In genomic region chr1:206186826-206187225, GRCh38 we compare ENCODE assay signal across 6 cellular contexts. TPM values are rescaled to one million over a fixed set of nuclear protein-coding genes. Genes with fewer than 3 reads are reported as not detected.
A peak's percentile ranks its signal among the peaks of the same experiment; 100 is the strongest.
DNase-seq lines count a peak whose midpoint lies in the region; ATAC-seq, FAIRE-seq and TF ChIP-seq lines count a peak whose summit lies in the region.
"Not testable (repeated sequence)": the region's sequence is repeated elsewhere in the genome, so short reads cannot be mapped to it uniquely, and the experiment has no call there.

No MANE protein-coding gene starts in this region.

- not testable (repeated sequence) for H3K4me3 ChIP-seq in Panc1 (ENCODE audit: low read depth in 2 of 2, low read length in 2 of 2); K562

- ATAC-seq in Panc1, K562: not testable (repeated sequence)

- H4K20me1 ChIP-seq in K562 (replicated peaks; ENCODE audit: control insufficient read depth, insufficient read depth, low read length), result not testable (repeated sequence)

- H3K9ac ChIP-seq in K562 (ENCODE audit: insufficient read depth in 1 of 2, low read depth in 2 of 2, low read length in 2 of 2), result not testable (repeated sequence)

- in situ Hi-C loops in G401 (cut with HindIII; ENCODE audit: low sequenced_read_pairs); Panc1 (cut with HindIII; ENCODE audit: low pct_unique_long_range_greater_than_20kb, low sequenced_read_pairs); K562 (cut with MboI): not testable (repeated sequence)

- H3K9me1 ChIP-seq in K562 (ENCODE audit: control insufficient read depth, insufficient read depth, low read length), result not testable (repeated sequence)

- H3K36me3 ChIP-seq in Panc1 (ENCODE audit: control insufficient read depth, insufficient read depth, low read length); K562 (ENCODE audit: control insufficient read depth, insufficient read depth, low read length): not testable (repeated sequence)

- BruUV-seq in Panc1 (replicated peaks; lab: Mats Ljungman, UMichigan) (TSS peak; percentile 78), K562 (replicated peaks; lab: Mats Ljungman, UMichigan) (TSS peak; percentile 61)

- POLR2A ChIA-PET in Panc1 (lab: Charles Lee); K562 (lab: Yijun Ruan, JAX): not testable (repeated sequence)

- TF ChIP-seq RAD21 in K562 (CRISPR knock-in tag; conservative IDR thresholded peaks at IDR 0.05 in 1 of 2, IDR thresholded peaks at IDR 0.05 in 1 of 2), result not testable (repeated sequence)

- H3K79me2 ChIP-seq in K562 (ENCODE audit: control insufficient read depth, insufficient read depth, low read length), result not testable (repeated sequence)

- CTCF ChIA-PET in Panc1 (lab: Charles Lee); K562 (lab: Yijun Ruan, JAX; ENCODE audit: low intra/inter-chr PET ratio): not testable (repeated sequence)

- WGBS in K562 (ENCODE audit: insufficient coverage, low coverage, missing lambda C conversion rate), result 83% methylated on average over 2 of the region's 4 CpGs

- intact Hi-C loops in Panc1 (cut with micrococcal nuclease; ENCODE audit: unreplicated experiment); K562 (cut with micrococcal nuclease): not testable (repeated sequence)

- not testable (repeated sequence) for FAIRE-seq in K562 (lab: Jason Lieb, UNC)

- H3K9me3 ChIP-seq in Panc1 (ENCODE audit: control insufficient read depth, insufficient read depth, low read depth, low read length); K562 (replicated peaks; ENCODE audit: control insufficient read depth, insufficient read depth, low read depth, low read length): not testable (repeated sequence)

- not testable (repeated sequence) for H3K4me1 ChIP-seq in Panc1 (ENCODE audit: control insufficient read depth, insufficient read depth, low read length); K562 (replicated peaks in 1 of 2; ENCODE audit: control insufficient read depth in 2 of 2, insufficient read depth in 2 of 2, low read length in 2 of 2)

- not testable (repeated sequence) for H2AFZ ChIP-seq in K562 (ENCODE audit: low read depth, low read length)

- DNase-seq in G401 (ENCODE audit: low spot score) (peak; percentile 8), NCI-H226 (peak; percentile 69), cerebellar cortex (ENCODE audit: low spot score) (peak; percentile 0), left kidney (ENCODE audit: low read depth, low spot score) (peak; percentile 11)
- DNase-seq in Panc1 (ENCODE audit: low read depth, low spot score); K562 (ENCODE audit: extremely low read depth in 1 of 4, low spot score in 3 of 4): not testable (repeated sequence)

- not testable (repeated sequence) for TF ChIP-seq EP300 in K562 (IDR thresholded peaks at IDR 0.05; ENCODE audit: low read length)

- H3K27me3 ChIP-seq in Panc1 (ENCODE audit: control insufficient read depth, insufficient read depth, low read length); K562 (ENCODE audit: control insufficient read depth in 2 of 2, insufficient read depth in 2 of 2, low read length in 2 of 2): not testable (repeated sequence)

- H3K27ac ChIP-seq in Panc1 (ENCODE audit: low read length); K562 (ENCODE audit: extremely low read depth, low read depth, low read length): not testable (repeated sequence)

- not testable (repeated sequence) for TF ChIP-seq CTCF in Panc1 (IDR thresholded peaks at IDR 0.05); K562 (IDR thresholded peaks at IDR 0.05 in 2 of 3, conservative IDR thresholded peaks at IDR 0.05 in 1 of 3; ENCODE audit: insufficient read depth in 2 of 3, low read depth in 1 of 3, low read length in 3 of 3)

- not testable (repeated sequence) for TF ChIP-seq POLR2A in K562 (conservative IDR thresholded peaks at IDR 0.05)

- H3K4me2 ChIP-seq in K562 (ENCODE audit: insufficient read depth, low read length), result not testable (repeated sequence)

RNA-seq across cellular contexts. Expression of gene FAM72A, which starts 15.8 kb away (rescaled TPM):
- 8.4 and 18.6 TPM in 2 replicates for total RNA-seq in G401 (2014; rRNA removed; shearing (Covaris generic))
- total RNA-seq in Panc1 (2021; ENCODE audit: unreplicated experiment) (29.2 TPM), K562 (2014; rRNA removed) (22.5 and 30.5 TPM in 2 replicates), K562 (2014; rRNA removed; fragmentation: Illumina TruSeq; extraction: Trizol) (37.2 and 41.4 TPM in 2 replicates), K562 (2015; rRNA removed; fragmentation: Illumina TruSeq; extraction: Trizol) (32.7 and 37.0 TPM in 2 replicates), K562 (2021) (28.2 and 30.7 TPM in 2 replicates)
- 23.1 TPM for polyA plus RNA-seq in Panc1 (2012; ENCODE audit: insufficient read length)
- total RNA-seq in K562 (2011; cell fraction: chromatin; rRNA removed; ENCODE audit: low replicate concordance), result 28.1 and 40.1 TPM in 2 replicates
- 22.2 and 23.9 TPM in 2 replicates for total RNA-seq in K562 (2011; cell fraction: nucleolus; rRNA removed)
- 33.7 and 40.9 TPM in 2 replicates for total RNA-seq in K562 (2011; cell fraction: nucleoplasm; rRNA removed)
- polyA plus RNA-seq in K562 (2011; rRNA removed) (51.1 and 56.2 TPM in 2 replicates), K562 (2014; fragmentation: Illumina TruSeq; extraction: Trizol) (47.7 and 58.3 TPM in 2 replicates), K562 (2014; fragmentation: Nextera tagmentation; extraction: Ambion mirVana) (10 to 100 TPM; 12.3 to 13.9 TPM), K562 (2014; rRNA removed) (33.5 and 40.7 TPM in 2 replicates)
- 22.8 and 32.9 TPM in 2 replicates for polyA plus RNA-seq in K562 (2011; cell fraction: cytosol; rRNA removed)
- polyA plus RNA-seq in K562 (2011; cell fraction: nucleus; rRNA removed), result 30.1 and 42.1 TPM in 2 replicates
- polyA plus RNA-seq in K562 (2012), result 27.4 and 32.4 TPM in 2 replicates
- polyA minus RNA-seq in K562 (2011; rRNA and poly(A)+ RNA removed), result 56.9 and 71.7 TPM in 2 replicates
- 19.2 and 29.8 TPM in 2 replicates for polyA minus RNA-seq in K562 (2011; cell fraction: cytosol; rRNA and poly(A)+ RNA removed)
- 16.2 and 27.2 TPM in 2 replicates for polyA minus RNA-seq in K562 (2011; cell fraction: nucleus; rRNA and poly(A)+ RNA removed)

RNA-seq across cellular contexts. Expression of gene SRGAP2, which starts 16.5 kb away (rescaled TPM):
- 16.5 and 24.9 TPM in 2 replicates for total RNA-seq in G401 (2014; rRNA removed; shearing (Covaris generic))
- 75.0 TPM for total RNA-seq in Panc1 (2021; ENCODE audit: unreplicated experiment)
- 46.4 TPM for polyA plus RNA-seq in Panc1 (2012; ENCODE audit: insufficient read length)
- 121 and 136 TPM in 2 replicates for total RNA-seq in K562 (2011; cell fraction: chromatin; rRNA removed; ENCODE audit: low replicate concordance)
- 59.9 and 74.1 TPM in 2 replicates for total RNA-seq in K562 (2011; cell fraction: nucleolus; rRNA removed)
- total RNA-seq in K562 (2011; cell fraction: nucleoplasm; rRNA removed), result 101 and 123 TPM in 2 replicates
- 29.2 and 35.6 TPM in 2 replicates for total RNA-seq in K562 (2014; rRNA removed)
- 15.3 and 15.6 TPM in 2 replicates for total RNA-seq in K562 (2014; rRNA removed; fragmentation: Illumina TruSeq; extraction: Trizol)
- 14.9 TPM in 2 replicates for total RNA-seq in K562 (2015; rRNA removed; fragmentation: Illumina TruSeq; extraction: Trizol)
- 50.7 and 54.7 TPM in 2 replicates for total RNA-seq in K562 (2021)
- 10.5 and 12.5 TPM in 2 replicates for polyA plus RNA-seq in K562 (2011; rRNA removed)
- 15.0 and 17.1 TPM in 2 replicates for polyA plus RNA-seq in K562 (2011; cell fraction: cytosol; rRNA removed)
- polyA plus RNA-seq in K562 (2011; cell fraction: nucleus; rRNA removed), result 37.9 and 70.6 TPM in 2 replicates
- 24.1 and 37.6 TPM in 2 replicates for polyA plus RNA-seq in K562 (2012)
- polyA plus RNA-seq in K562 (2014; fragmentation: Illumina TruSeq; extraction: Trizol), result 23.8 and 26.3 TPM in 2 replicates
- 1 to 10 TPM; 4.1 to 5.3 TPM for polyA plus RNA-seq in K562 (2014; fragmentation: Nextera tagmentation; extraction: Ambion mirVana)
- 19.1 and 22.0 TPM in 2 replicates for polyA plus RNA-seq in K562 (2014; rRNA removed)
- polyA minus RNA-seq in K562 (2011; rRNA and poly(A)+ RNA removed), result 32.8 and 33.5 TPM in 2 replicates
- 19.7 and 34.8 TPM in 2 replicates for polyA minus RNA-seq in K562 (2011; cell fraction: cytosol; rRNA and poly(A)+ RNA removed)
- polyA minus RNA-seq in K562 (2011; cell fraction: nucleus; rRNA and poly(A)+ RNA removed), result 46.9 and 53.1 TPM in 2 replicates
